9 cellular contexts compared by ENCODE assay signal in the genomic region with DNA sequence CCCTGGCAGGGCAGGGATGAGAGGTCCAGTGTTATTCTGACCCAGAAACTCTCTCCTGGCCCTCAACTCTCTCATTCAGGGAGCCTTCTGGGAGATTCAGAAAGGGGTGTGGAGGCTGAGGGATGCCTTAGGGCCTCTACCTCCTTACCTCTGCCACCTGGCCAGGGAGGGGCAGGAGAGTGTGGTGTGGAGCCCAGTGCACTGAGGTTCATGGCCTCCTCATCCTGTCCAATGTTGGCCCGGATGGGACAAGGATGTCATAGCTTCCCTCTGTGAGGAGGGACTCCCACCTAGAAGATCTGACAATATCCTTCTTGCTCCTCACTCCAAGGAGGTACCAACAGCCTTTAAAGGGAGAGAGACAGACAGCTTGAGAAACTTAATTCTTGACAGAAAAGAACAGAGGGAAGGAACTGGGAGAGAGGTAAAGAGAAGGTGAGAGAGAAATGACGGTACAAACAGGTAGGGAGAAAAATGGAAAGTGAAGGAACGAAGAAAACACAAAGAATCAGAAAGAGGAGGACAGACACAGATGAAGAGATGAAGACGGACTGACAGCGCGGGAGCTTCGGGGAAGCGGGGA. TPM values are rescaled to one million over a fixed set of nuclear protein-coding genes. Genes with fewer than 3 reads are reported as not detected.
DNase-seq lines count a peak whose midpoint lies in the region; ATAC-seq, FAIRE-seq and TF ChIP-seq lines count a peak whose summit lies in the region.
"Had no signal": no experiment of that assay in that cellular context is flagged by ENCODE, and none has a peak within 500 bp of the region (broad histone marks: within the 10 kb centered on the region; RNA-seq: fewer than 3 reads in every experiment).

No MANE protein-coding gene starts in this region.

- CTCF ChIA-PET in CD4-positive, alpha-beta memory T cell (lab: Charles Lee; ENCODE audit: partially characterized antibody), result no interaction called here
- CTCF ChIA-PET in H1 (lab: Charles Lee; ENCODE audit: partially characterized antibody), result interaction anchor here (0.8 to 2.2 kb wide), 3 partner anchors 12 to 203 kb away, joined by 3 to 7 read pairs (median 4); no protein-coding TSS in a partner anchor

- ATAC-seq in GM21528 (IDR thresholded peaks at IDR 0.05; ENCODE audit: low FRiP score, unreplicated experiment), result no peak

- H2BK5ac ChIP-seq in H1 (ENCODE audit: low read depth, low read length) (no peak overlapping the region), neuronal stem cell (ENCODE audit: low read length) (no peak overlapping the region)

- H3K18ac ChIP-seq in H1 (ENCODE audit: extremely low read depth, low read length) (no peak overlapping the region), neuronal stem cell (ENCODE audit: low read length) (peak overlapping the region; percentile 72)

- H3K4ac ChIP-seq in H1 (replicated peaks; ENCODE audit: insufficient read length, low read depth, low read length) (no peak overlapping the region), neuronal stem cell (ENCODE audit: low read length) (no peak overlapping the region)

- H3K9me3 Mint-ChIP-seq in CD4-positive, alpha-beta memory T cell, result peaks cover 0 to 4% (median 1%) of the 10 kb centered on the region in 8 donors

- H4K91ac ChIP-seq in H1 (replicated peaks; ENCODE audit: insufficient read length, low read length), result no peak overlapping the region
- no peak overlapping the region for H4K91ac ChIP-seq in neuronal stem cell (ENCODE audit: low read depth, low read length, poor library complexity)

- no peak overlapping the region for H2AFZ ChIP-seq in H1 (ENCODE audit: low read length)
- H2AFZ ChIP-seq in neuronal stem cell (ENCODE audit: low read length), result peak overlapping the region; percentile 98

- 17% methylated on average over 8 of the region's 8 CpGs; no CpG with 5 or more reads in 1 of the 2 experiments for WGBS in H1 (ENCODE audit: extremely low coverage in 1 of 2, insufficient coverage in 1 of 2, insufficient read length in 1 of 2, insufficient replicate concordance in 2 of 2, low coverage in 1 of 2, low lambda C conversion rate in 2 of 2, missing lambda C conversion rate in 1 of 2), 2 experiments
- no CpG with 5 or more reads among the region's 8 CpGs for WGBS in neuronal stem cell (ENCODE audit: extremely low coverage in 2 of 2, insufficient read length in 2 of 2, insufficient replicate concordance in 1 of 2), 2 donors

- H3K79me1 ChIP-seq in H1 (ENCODE audit: low read depth, low read length) (peaks cover 2% of the 10 kb centered on the region; the same call in 1 of the 2 replicates), neuronal stem cell (ENCODE audit: low read depth, low read length) (peaks cover 3% of the 10 kb centered on the region)

- H2AK5ac ChIP-seq in H1 (ENCODE audit: low read depth, low read length) (no peak overlapping the region), neuronal stem cell (ENCODE audit: low read depth, low read length) (peak overlapping the region; percentile 78)

- H2BK15ac ChIP-seq in H1 (ENCODE audit: low read length) (no peak overlapping the region), neuronal stem cell (ENCODE audit: low read length) (no peak overlapping the region)

- peak overlapping the region in 6 of 7 donors; percentile 4 to 90 (median 70) for H3K27ac Mint-ChIP-seq in CD4-positive, alpha-beta memory T cell

- intact Hi-C loops in CD4-positive, alpha-beta memory T cell (cut with micrococcal nuclease), result no loop called here

- peak overlapping the region; percentile 61 to 98 for H3K4me2 ChIP-seq in H1 (ENCODE audit: insufficient read depth in 1 of 2, low read depth in 2 of 2, low read length in 2 of 2)
- peak overlapping the region; percentile 91 for H3K4me2 ChIP-seq in neuronal stem cell (ENCODE audit: insufficient read depth, low read length, poor library complexity, severe bottlenecking)

- H3K23ac ChIP-seq in H1 (ENCODE audit: insufficient read length) (no peak overlapping the region), neuronal stem cell (ENCODE audit: low read depth, low read length, poor library complexity) (peak overlapping the region; percentile 34)

- TF ChIP-seq CTCF in H1 (IDR thresholded peaks at IDR 0.05; ENCODE audit: control extremely low read depth in 1 of 3, insufficient read depth in 1 of 3, low read depth in 1 of 3, low read length in 3 of 3), result no peak

- H3K4me3 ChIP-seq in CD4-positive, alpha-beta memory T cell (ENCODE audit: low read length in 2 of 2), result no peak overlapping the region
- H3K4me3 ChIP-seq in Jurkat, Clone E6-1 (ENCODE audit: low read length), result peak overlapping the region; percentile 83
- H3K4me3 ChIP-seq in H1 (ENCODE audit: extremely low read depth in 1 of 4, insufficient read depth in 2 of 4, low read depth in 3 of 4, low read length in 4 of 4) (peak overlapping the region; percentile 56 to 92 (median 74)), neuronal stem cell (ENCODE audit: low read length in 2 of 2) (peak overlapping the region; percentile 83 to 89)

- peak overlapping the region; percentile 73 to 89 (median 84) for H3K4me3 Mint-ChIP-seq in CD4-positive, alpha-beta memory T cell

- no peak for TF ChIP-seq EP300 in H1 (IDR thresholded peaks at IDR 0.05; ENCODE audit: borderline replicate concordance in 1 of 2, low read depth in 2 of 2, low read length in 2 of 2)

- peaks cover 12% of the 10 kb centered on the region; the same call in 1 of the 2 replicates for H3K23me2 ChIP-seq in H1 (ENCODE audit: low read depth, low read length)

- TF ChIP-seq POLR2A in H1 (IDR thresholded peaks at IDR 0.05; ENCODE audit: control extremely low read depth in 1 of 2, low read depth in 2 of 2, low read length in 2 of 2), result no peak

- H3K27ac ChIP-seq in CD4-positive, alpha-beta memory T cell (ENCODE audit: low read depth, low read length), result no peak overlapping the region
- H3K27ac ChIP-seq in H1 (ENCODE audit: low read depth, low read length) (no peak overlapping the region), neuronal stem cell (replicated peaks; ENCODE audit: low read length) (no peak overlapping the region)

- H3K9me3 ChIP-seq in CD4-positive, alpha-beta memory T cell (ENCODE audit: control insufficient read depth in 1 of 2, low read length in 2 of 2), result no peaks in the 10 kb centered on the region
- H3K9me3 ChIP-seq in H1 (ENCODE audit: insufficient read depth in 2 of 2, low read depth in 1 of 2, low read length in 1 of 2) (no peaks in the 10 kb centered on the region), neuronal stem cell (replicated peaks in 1 of 2; ENCODE audit: control insufficient read depth in 2 of 2, insufficient read depth in 1 of 2, low read depth in 1 of 2, low read length in 2 of 2) (no peaks in the 10 kb centered on the region)

- no peak overlapping the region for H3K14ac ChIP-seq in H1 (ENCODE audit: insufficient read length)
- no peak overlapping the region for H3K14ac ChIP-seq in neuronal stem cell (ENCODE audit: low read length)

- no peak overlapping the region for H4K5ac ChIP-seq in H1 (ENCODE audit: insufficient read length, low read depth, low read length)

- H3K9ac ChIP-seq in H1 (replicated peaks in 1 of 4; ENCODE audit: extremely low read depth in 1 of 4, low read depth in 3 of 4, low read length in 3 of 4) (peak overlapping the region in 3 of 4 experiments; percentile 10 to 57 (median 36); a peak in 4 of 7 replicates), neuronal stem cell (ENCODE audit: low read depth, low read length, poor library complexity) (peak overlapping the region; percentile 74)

- H3K36me3 Mint-ChIP-seq in CD4-positive, alpha-beta memory T cell, result peaks cover 0 to 4% of the 10 kb centered on the region in 2 donors

- H4K20me1 ChIP-seq in H1 (replicated peaks in 1 of 2; ENCODE audit: control insufficient read depth in 1 of 2, insufficient read depth in 2 of 2, low read length in 2 of 2), result no peaks in the 10 kb centered on the region

- H3K4me1 ChIP-seq in CD4-positive, alpha-beta memory T cell (ENCODE audit: insufficient read depth, low read length), result no peaks in the 10 kb centered on the region
- H3K4me1 ChIP-seq in H1 (replicated peaks in 1 of 4; ENCODE audit: control insufficient read depth in 3 of 4, insufficient read depth in 4 of 4, low read length in 3 of 4) (peaks cover 0 to 4% (median 2%) of the 10 kb centered on the region in 4 experiments; a peak in 2 of 7 replicates), neuronal stem cell (ENCODE audit: control insufficient read depth in 2 of 2, insufficient read depth in 1 of 2, low read depth in 1 of 2, low read length in 2 of 2) (peaks cover 0 to 13% of the 10 kb centered on the region in 2 donors)

- POLR2A ChIA-PET in CD4-positive, alpha-beta memory T cell (lab: Charles Lee; ENCODE audit: partially characterized antibody), result no interaction called here
- POLR2A ChIA-PET in H1 (lab: Charles Lee; ENCODE audit: partially characterized antibody), result interaction anchor here (1.5 kb wide), 2 partner anchors 16 to 66 kb away, joined by 3 to 4 read pairs; no protein-coding TSS in a partner anchor

- no peak for FAIRE-seq in H1 (lab: Jason Lieb, UNC)
- no peak for FAIRE-seq in RCC 7860 (lab: Jason Lieb, UNC)

- peak in 1 of 5 donors; percentile 13 for DNase-seq in CD4-positive, alpha-beta memory T cell
- DNase-seq in Jurkat, Clone E6-1 (ENCODE audit: low read depth, low spot score), result no peak
- DNase-seq in H1 (ENCODE audit: low read depth in 1 of 2, low spot score in 2 of 2) (no peak), neuronal stem cell (ENCODE audit: low spot score) (no peak), RCC 7860 (ENCODE audit: low spot score) (no peak), hepatic stellate cell (ENCODE audit: low spot score) (no peak), KG1 (lab: John Stamatoyannopoulos, UW) (no peak)

- H2BK12ac ChIP-seq in H1 (ENCODE audit: low read depth, low read length) (no peak overlapping the region), neuronal stem cell (ENCODE audit: low read length) (no peak overlapping the region)

- H3K4me1 Mint-ChIP-seq in CD4-positive, alpha-beta memory T cell, result peaks cover 5 to 24% (median 12%) of the 10 kb centered on the region in 4 donors

- H3K27me3 ChIP-seq in CD4-positive, alpha-beta memory T cell (ENCODE audit: insufficient read depth, low read length), result no peaks in the 10 kb centered on the region
- H3K27me3 ChIP-seq in H1 (replicated peaks in 1 of 4; ENCODE audit: control insufficient read depth in 3 of 4, extremely low read depth in 1 of 4, insufficient read depth in 3 of 4, low read length in 3 of 4), result no peaks in the 10 kb centered on the region
- peaks cover 0 to under 1% (median 0%) of the 10 kb centered on the region in 3 experiments for H3K27me3 ChIP-seq in neuronal stem cell (ENCODE audit: control insufficient read depth in 3 of 3, insufficient read depth in 3 of 3, low read depth in 1 of 3, low read length in 3 of 3)

- H3K79me2 ChIP-seq in H1 (ENCODE audit: control insufficient read depth in 1 of 2, insufficient read depth in 2 of 2, low read length in 2 of 2), result peaks cover 0 to 3% of the 10 kb centered on the region in 2 experiments; a peak in 1 of 4 replicates

- peaks cover 12 to 20% of the 10 kb centered on the region in 2 donors for H3K27me3 Mint-ChIP-seq in CD4-positive, alpha-beta memory T cell

- no peaks in the 10 kb centered on the region for H3K36me3 ChIP-seq in CD4-positive, alpha-beta memory T cell (ENCODE audit: insufficient read depth, low read length)
- H3K36me3 ChIP-seq in H1 (ENCODE audit: control insufficient read depth in 2 of 4, insufficient read depth in 4 of 4, low read length in 3 of 4) (peaks cover 0 to 7% (median 0%) of the 10 kb centered on the region in 4 experiments; a peak in 1 of 8 replicates), neuronal stem cell (replicated peaks in 1 of 2; ENCODE audit: control insufficient read depth in 2 of 2, insufficient read depth in 2 of 2, low read length in 2 of 2) (peaks cover 5 to 49% of the 10 kb centered on the region in 2 donors)

- H2BK120ac ChIP-seq in H1 (replicated peaks; ENCODE audit: low read depth, low read length) (no peak overlapping the region), neuronal stem cell (ENCODE audit: low read depth, low read length) (no peak overlapping the region)

- no peak overlapping the region for H2BK20ac ChIP-seq in H1 (ENCODE audit: low read length)

- TF ChIP-seq RAD21 in H1 (IDR thresholded peaks at IDR 0.05 in 1 of 2, conservative IDR thresholded peaks at IDR 0.05 in 1 of 2; ENCODE audit: low read depth in 2 of 2, low read length in 2 of 2), result no peak

- H4K8ac ChIP-seq in H1 (ENCODE audit: extremely low read depth, insufficient read depth, low read length) (no peak overlapping the region), neuronal stem cell (ENCODE audit: low read depth, low read length) (no peak overlapping the region)

- H3K56ac ChIP-seq in H1 (replicated peaks; ENCODE audit: insufficient read length, low read depth, low read length), result no peak overlapping the region

RNA-seq across cellular contexts. Expression of a gene that starts 0.8 kb away (rescaled TPM):
- total RNA-seq in CD4-positive, alpha-beta memory T cell, result 1 to 10 TPM; 1.2 to 1.7 TPM
- polyA plus RNA-seq in CD4-positive, alpha-beta memory T cell, result under 1 TPM; 0.18 to 0.54 TPM
- 28.2 TPM for polyA plus RNA-seq in Jurkat, Clone E6-1 (2012; ENCODE audit: insufficient read depth, insufficient read length)
- 6.5 and 7.5 TPM in 2 replicates for total RNA-seq in H1 (2021; fragmentation: NEBNext Ultra II Directional; extraction: Animal tissue kit (Norgen Biotek cat#: 25700))
- polyA plus RNA-seq in H1 (2011; rRNA removed), result 3.4 and 3.8 TPM in 2 replicates
- polyA plus RNA-seq in H1 (2011; cell fraction: cytosol; rRNA removed), result 5.4 TPM
- polyA plus RNA-seq in H1 (2011; cell fraction: nucleus; rRNA removed), result 4.7 TPM
- 3.4 to 5.5 TPM (median 5.0 TPM) in 4 replicates for polyA plus RNA-seq in H1 (2012, experiment 1 of 2)
- 4.1 TPM for polyA plus RNA-seq in H1 (2012, experiment 2 of 2)
- 8.8 TPM for polyA plus RNA-seq in H1 (2013, experiment 1 of 2)
- 8.7 TPM for polyA plus RNA-seq in H1 (2013, experiment 2 of 2)
- polyA minus RNA-seq in H1 (2011; rRNA and poly(A)+ RNA removed), result 1.6 TPM in 2 replicates
- 2.0 TPM for polyA minus RNA-seq in H1 (2011; cell fraction: cytosol; rRNA and poly(A)+ RNA removed)
- polyA minus RNA-seq in H1 (2011; cell fraction: nucleus; rRNA and poly(A)+ RNA removed), result 9.9 TPM
- polyA plus RNA-seq in neuronal stem cell (2013, experiment 1 of 2), result 34.9 TPM
- polyA plus RNA-seq in neuronal stem cell (2013, experiment 2 of 2), result 37.2 TPM
- total RNA-seq: SK-MEL-5 had no signal

Comparison
In these comparisons a context has a peak if more than half of its experiments do, and no peak if none do; other contexts are left out.
1. H3K4me3 ChIP-seq: peak in Jurkat, Clone E6-1 (single experiment), H1 (4 of 4) and neuronal stem cell (2 of 2); none in CD4-positive, alpha-beta memory T cell (0 of 2).